In the genomic region with DNA sequence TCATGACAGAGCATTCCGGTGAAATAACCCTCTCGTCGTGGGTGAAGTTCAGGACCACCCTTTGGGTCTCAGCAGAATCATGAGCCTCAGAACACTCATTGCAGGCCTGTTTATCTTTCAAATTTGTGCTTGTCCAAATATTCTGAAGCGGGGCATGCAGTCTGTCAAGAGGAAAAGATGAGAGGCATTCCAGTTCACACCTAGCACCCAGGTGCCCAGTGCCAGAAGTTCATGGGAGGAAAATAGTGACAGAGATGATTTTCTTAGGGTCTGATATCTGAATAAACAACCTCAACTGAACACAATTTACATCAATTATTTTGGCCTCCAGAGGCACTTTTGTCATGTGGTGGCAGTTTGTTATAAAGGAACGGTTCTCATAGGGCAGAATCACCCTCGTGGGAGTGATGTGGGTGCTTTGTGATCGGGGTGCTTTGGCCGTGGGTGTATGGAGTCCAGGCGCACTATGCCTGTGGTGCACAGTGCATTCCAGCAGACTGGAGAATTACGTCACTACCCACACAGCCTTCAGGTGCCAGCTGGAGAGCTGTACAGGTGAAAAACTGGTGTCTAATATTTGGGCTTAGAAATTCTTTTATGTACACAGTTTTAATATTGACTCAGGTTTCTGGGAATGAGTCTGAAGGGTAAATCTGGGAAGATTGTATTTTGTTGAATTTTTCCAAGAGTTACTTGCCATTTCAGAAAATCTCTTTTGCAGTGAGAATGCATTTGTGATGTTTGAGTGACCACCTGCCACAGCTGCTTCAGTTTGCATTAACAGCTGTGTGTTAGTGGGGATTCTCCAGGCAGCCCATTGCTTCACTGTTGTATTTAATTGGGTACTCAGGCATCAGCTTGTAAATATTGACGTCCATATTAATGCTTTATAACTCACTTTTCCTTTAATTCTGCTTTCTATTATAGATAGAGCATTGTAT, we compare ENCODE assay signal across 13 cellular contexts.
A peak's percentile ranks its signal among the peaks of the same experiment; 100 is the strongest.
DNase-seq lines count a peak whose midpoint lies in the region; ATAC-seq and TF ChIP-seq lines count a peak whose summit lies in the region.
"Had no signal": no experiment of that assay in that cellular context is flagged by ENCODE, and none has a peak within 500 bp of the region (broad histone marks: within the 10 kb centered on the region; RNA-seq: fewer than 3 reads in every experiment).

No MANE protein-coding gene starts in this region.

- TF ChIP-seq EP300 in suprapubic skin (IDR thresholded peaks at IDR 0.05): no peak

- 42% methylated on average over 10 of the region's 11 CpGs for WGBS in right lobe of liver (ENCODE audit: insufficient coverage, low coverage, low lambda C conversion rate, missing lambda C conversion rate)
- WGBS in suprapubic skin: 65% methylated on average over 11 of the region's 11 CpGs

- CTCF ChIA-PET in Panc1 (lab: Charles Lee): no interaction called here
- CTCF ChIA-PET in T-cell (lab: Charles Lee): no interaction called here

- H3K4me3 Mint-ChIP-seq in T-cell: no peak overlapping the region
- H3K4me3 Mint-ChIP-seq: CD4-positive, alpha-beta memory T cell; stimulated activated effector memory CD8-positive, alpha-beta T cell treated with anti-CD3 and anti-CD28 coated beads, Interleukin-12 subunit alpha, Interleukin-12 subunit beta, amount 100 ng/mL, for 72 hours had no signal

- peak overlapping the region; percentile 61 for H3K27ac ChIP-seq in Panc1 (ENCODE audit: low read length)
- H3K27ac ChIP-seq in right lobe of liver: peak overlapping the region; percentile 67 to 83 (median 77)
- H3K27ac ChIP-seq in suprapubic skin: peak overlapping the region; percentile 16
- H3K27ac ChIP-seq: neutrophil had no signal

- H3K9me3 ChIP-seq in Panc1 (ENCODE audit: control insufficient read depth, insufficient read depth, low read depth, low read length): no peaks in the 10 kb centered on the region
- no peaks in the 10 kb centered on the region for H3K9me3 ChIP-seq in right lobe of liver
- no peaks in the 10 kb centered on the region for H3K9me3 ChIP-seq in suprapubic skin
- H3K9me3 ChIP-seq: neutrophil, Peyer's patch had no signal

- no peaks in the 10 kb centered on the region for H3K4me1 Mint-ChIP-seq in T-cell
- H3K4me1 Mint-ChIP-seq: CD4-positive, alpha-beta memory T cell; stimulated activated effector memory CD8-positive, alpha-beta T cell treated with anti-CD3 and anti-CD28 coated beads, Interleukin-12 subunit alpha, Interleukin-12 subunit beta, amount 100 ng/mL, for 72 hours had no signal

- TF ChIP-seq POLR2A in right lobe of liver (IDR thresholded peaks at IDR 0.05) (peak; percentile 24), suprapubic skin (IDR thresholded peaks at IDR 0.05) (no peak)

- ATAC-seq in Panc1: no peak
- peak; percentile 51 to 77 (median 66) for ATAC-seq in right lobe of liver
- no peak for ATAC-seq in T-cell (replicated peaks in 1 of 4)
- ATAC-seq: activated naive CD4-positive, alpha-beta T cell treated with anti-CD3 and anti-CD28 coated beads, Interleukin-2, amount 50 U/mL, for 72 hours; stimulated activated effector memory CD8-positive, alpha-beta T cell treated with anti-CD3 and anti-CD28 coated beads, Interleukin-12 subunit alpha, Interleukin-12 subunit beta, amount 100 ng/mL, for 72 hours had no signal

- H3K27me3 ChIP-seq in Panc1 (ENCODE audit: control insufficient read depth, insufficient read depth, low read length): no peaks in the 10 kb centered on the region
- no peaks in the 10 kb centered on the region for H3K27me3 ChIP-seq in right lobe of liver
- no peaks in the 10 kb centered on the region for H3K27me3 ChIP-seq in suprapubic skin
- H3K27me3 ChIP-seq: neutrophil, Peyer's patch had no signal

- H3K4me1 ChIP-seq in Panc1 (ENCODE audit: control insufficient read depth, insufficient read depth, low read length): peaks cover 95% of the 10 kb centered on the region
- H3K4me1 ChIP-seq in right lobe of liver: peaks cover 0 to 80% (median 41%) of the 10 kb centered on the region in 4 donors
- peaks cover 90% of the 10 kb centered on the region for H3K4me1 ChIP-seq in suprapubic skin

- no peak overlapping the region for H3K27ac Mint-ChIP-seq in T-cell
- H3K27ac Mint-ChIP-seq: activated naive CD4-positive, alpha-beta T cell treated with anti-CD3 and anti-CD28 coated beads, Interleukin-2, amount 50 U/mL, for 72 hours; stimulated activated effector memory CD8-positive, alpha-beta T cell treated with anti-CD3 and anti-CD28 coated beads, Interleukin-12 subunit alpha, Interleukin-12 subunit beta, amount 100 ng/mL, for 72 hours had no signal

- intact Hi-C loops in Panc1 (cut with micrococcal nuclease; ENCODE audit: unreplicated experiment) (no loop called here), right lobe of liver (cut with DNase I) (no loop called here), head of caudate nucleus (cut with DNase I) (no loop called here)

- in situ Hi-C loops in Panc1 (cut with HindIII; ENCODE audit: low pct_unique_long_range_greater_than_20kb, low sequenced_read_pairs): no loop called here

- no peak for TF ChIP-seq CTCF in Panc1 (IDR thresholded peaks at IDR 0.05)
- TF ChIP-seq CTCF in right lobe of liver (IDR thresholded peaks at IDR 0.05): no peak
- no peak for TF ChIP-seq CTCF in suprapubic skin (IDR thresholded peaks at IDR 0.05)

- POLR2A ChIA-PET in Panc1 (lab: Charles Lee): no interaction called here
- POLR2A ChIA-PET in T-cell (lab: Charles Lee): no interaction called here

- no peaks in the 10 kb centered on the region for H3K27me3 Mint-ChIP-seq in T-cell
- H3K27me3 Mint-ChIP-seq: CD4-positive, alpha-beta memory T cell had no signal

- peak; percentile 58 for DNase-seq in NCI-H146 (lab: John Stamatoyannopoulos, UW)
- DNase-seq in Panc1 (ENCODE audit: low read depth, low spot score): no peak
- peak; percentile 68 to 88 (median 86) for DNase-seq in right lobe of liver
- DNase-seq in suprapubic skin (ENCODE audit: low spot score in 2 of 2): no peak
- no peak for DNase-seq in NCI-H187 (lab: John Stamatoyannopoulos, UW)
- no peak for DNase-seq in T-cell
- no peak for DNase-seq in activated CD4-positive, CD25-positive, alpha-beta regulatory T cell (lab: John Stamatoyannopoulos, UW)
- DNase-seq in head of caudate nucleus: no peak
- DNase-seq: CD4-positive, alpha-beta memory T cell; Peyer's patch had no signal

- H3K36me3 Mint-ChIP-seq in T-cell: peaks cover 9% of the 10 kb centered on the region
- H3K36me3 Mint-ChIP-seq: activated naive CD4-positive, alpha-beta T cell treated with anti-CD3 and anti-CD28 coated beads, Interleukin-2, amount 50 U/mL, for 72 hours; stimulated activated effector memory CD8-positive, alpha-beta T cell treated with anti-CD3 and anti-CD28 coated beads, Interleukin-12 subunit alpha, Interleukin-12 subunit beta, amount 100 ng/mL, for 72 hours had no signal

- peaks cover 5% of the 10 kb centered on the region; the same call in 1 of the 2 replicates for H3K36me3 ChIP-seq in Panc1 (ENCODE audit: control insufficient read depth, insufficient read depth, low read length)
- H3K36me3 ChIP-seq in right lobe of liver: peaks cover 0 to 9% (median 1%) of the 10 kb centered on the region in 4 donors
- H3K36me3 ChIP-seq in suprapubic skin: peaks cover 6% of the 10 kb centered on the region
- H3K36me3 ChIP-seq: neutrophil, Peyer's patch had no signal

- H3K4me3 ChIP-seq in Panc1 (ENCODE audit: low read depth in 2 of 2, low read length in 2 of 2) (no peak overlapping the region), right lobe of liver (no peak overlapping the region), suprapubic skin (no peak overlapping the region)
- H3K4me3 ChIP-seq: Peyer's patch had no signal

- no TSS peak for BruUV-seq in Panc1 (replicated peaks; lab: Mats Ljungman, UMichigan)

- H3K9me3 Mint-ChIP-seq in T-cell: no peaks in the 10 kb centered on the region
- H3K9me3 Mint-ChIP-seq: activated naive CD4-positive, alpha-beta T cell treated with anti-CD3 and anti-CD28 coated beads, Interleukin-2, amount 50 U/mL, for 72 hours; CD4-positive, alpha-beta memory T cell; stimulated activated effector memory CD8-positive, alpha-beta T cell treated with anti-CD3 and anti-CD28 coated beads, Interleukin-12 subunit alpha, Interleukin-12 subunit beta, amount 100 ng/mL, for 72 hours had no signal

Comparison
In these comparisons a context has a peak if more than half of its experiments do, and no peak if none do; other contexts are left out.
1. DNase-seq: peak in NCI-H146 (single experiment) and right lobe of liver (3 of 3); none in Panc1 (single experiment), suprapubic skin (0 of 2), NCI-H187 (0 of 2), T-cell (0 of 34), activated CD4-positive, CD25-positive, alpha-beta regulatory T cell (0 of 4) and head of caudate nucleus (0 of 42).
2. ATAC-seq: peak in right lobe of liver (4 of 4); none in Panc1 (single experiment) and T-cell (0 of 4).
3. H3K27ac ChIP-seq: peak in every context shown above with its lines; median percentile 77 in right lobe of liver; 61 in Panc1; 16 in suprapubic skin.